Comparison of ENCODE assay signal across 5 cellular contexts in genomic region chr1:76879014-76879413, GRCh38. TPM values are rescaled to one million over a fixed set of nuclear protein-coding genes. Genes with fewer than 3 reads are reported as not detected.
"Had no signal": no experiment of that assay in that cellular context is flagged by ENCODE, and none has a peak within 500 bp of the region (broad histone marks: within the 10 kb centered on the region; RNA-seq: fewer than 3 reads in every experiment).

No MANE protein-coding gene starts in this region.

RNA-seq across cellular contexts. Expression of gene ST6GALNAC5, which starts 11.7 kb away (rescaled TPM):
- total RNA-seq: HepG2, HT-29, SJSA1, T-cell had no signal
- polyA plus RNA-seq: HepG2, IgD-negative memory B cell had no signal
